In genomic region chr10:14507156-14507555, GRCh38 we compare ENCODE assay signal across 11 cellular contexts.
DNase-seq lines count a peak whose midpoint lies in the region; ATAC-seq and TF ChIP-seq lines count a peak whose summit lies in the region.
"Had no signal": no experiment of that assay in that cellular context is flagged by ENCODE, and none has a peak within 500 bp of the region (broad histone marks: within the 10 kb centered on the region; RNA-seq: fewer than 3 reads in every experiment).

No MANE protein-coding gene starts in this region.

- H3K79me2 ChIP-seq in DND-41 (ENCODE audit: insufficient read depth, low read length), result no peaks in the 10 kb centered on the region

- no peak overlapping the region for H2AFZ ChIP-seq in DND-41 (ENCODE audit: low read depth, low read length)

- H3K4me1 ChIP-seq in DND-41 (ENCODE audit: insufficient read depth, low read length) (peaks cover 11% of the 10 kb centered on the region), esophagus muscularis mucosa (no peaks in the 10 kb centered on the region)

- no peaks in the 10 kb centered on the region for H3K9me3 ChIP-seq in DND-41 (ENCODE audit: insufficient read depth, low read length, severe bottlenecking)
- H3K9me3 ChIP-seq in esophagus muscularis mucosa, result no peaks in the 10 kb centered on the region

- H3K27ac ChIP-seq in DND-41 (ENCODE audit: low read length), result no peak overlapping the region
- no peak overlapping the region for H3K27ac ChIP-seq in esophagus muscularis mucosa (replicated peaks in 1 of 4)

- WGBS in esophagus muscularis mucosa, result 60% methylated on average over 6 of the region's 6 CpGs

- H3K36me3 ChIP-seq in DND-41 (ENCODE audit: insufficient read depth, low read length), result no peaks in the 10 kb centered on the region
- no peaks in the 10 kb centered on the region for H3K36me3 ChIP-seq in esophagus muscularis mucosa

- no peak overlapping the region for H3K4me2 ChIP-seq in DND-41 (ENCODE audit: insufficient read depth, low read length)

- no peak for TF ChIP-seq POLR2A in esophagus muscularis mucosa (IDR thresholded peaks at IDR 0.05; ENCODE audit: low read depth)

- no peak for TF ChIP-seq CTCF in DND-41 (IDR thresholded peaks at IDR 0.05; ENCODE audit: borderline replicate concordance, extremely low read depth, low read length, poor library complexity, severe bottlenecking)
- no peak for TF ChIP-seq CTCF in esophagus muscularis mucosa (IDR thresholded peaks at IDR 0.05)

- peaks cover 3% of the 10 kb centered on the region for H3K27me3 ChIP-seq in DND-41 (ENCODE audit: insufficient read depth, low read length, poor library complexity)
- H3K27me3 ChIP-seq in esophagus muscularis mucosa, result no peaks in the 10 kb centered on the region

- H3K4me3 ChIP-seq in DND-41 (ENCODE audit: low read depth in 1 of 2, low read length in 2 of 2) (no peak overlapping the region), esophagus muscularis mucosa (no peak overlapping the region)

- H4K20me1 ChIP-seq in DND-41 (ENCODE audit: insufficient read depth, low read length), result no peaks in the 10 kb centered on the region

- ATAC-seq in DND-41 (ENCODE audit: insufficient read depth, low read depth), result peak; percentile 84
- peak; percentile 72 for ATAC-seq in HG03342 (IDR thresholded peaks at IDR 0.05; ENCODE audit: unreplicated experiment)
- no peak for ATAC-seq in HG03571 (IDR thresholded peaks at IDR 0.05; ENCODE audit: unreplicated experiment)
- ATAC-seq: left lobe of liver had no signal

- intact Hi-C loops in esophagus muscularis mucosa (cut with DNase I), result no loop called here

- TF ChIP-seq EP300 in esophagus muscularis mucosa (IDR thresholded peaks at IDR 0.05), result no peak

- peak; percentile 34 for DNase-seq in DND-41
- DNase-seq in T follicular helper cell (ENCODE audit: low read depth), result peak; percentile 62
- DNase-seq in glomerular visceral epithelial cell (ENCODE audit: extremely low spot score), result peak; percentile 16
- no peak for DNase-seq in esophagus muscularis mucosa (ENCODE audit: extremely low spot score)
- DNase-seq in NCI-H446 (lab: John Stamatoyannopoulos, UW), result no peak
- DNase-seq in SKM-1 (lab: John Stamatoyannopoulos, UW; ENCODE audit: unreplicated experiment), result no peak
- DNase-seq: activated CD4-positive, CD25-positive, alpha-beta regulatory T cell; NCI-H1694 had no signal

- no peak overlapping the region for H3K9ac ChIP-seq in DND-41 (ENCODE audit: low read depth, low read length)

Comparison
In these comparisons a context has a peak if more than half of its experiments do, and no peak if none do; other contexts are left out.
1. DNase-seq: peak in DND-41 (single experiment), T follicular helper cell (single experiment) and glomerular visceral epithelial cell (single experiment); none in esophagus muscularis mucosa (single experiment), NCI-H446 (0 of 2) and SKM-1 (single experiment).